In genomic region chr10:84204122-84204521, GRCh38 we compare ENCODE assay signal across 8 cellular contexts. TPM values are rescaled to one million over a fixed set of nuclear protein-coding genes. Genes with fewer than 3 reads are reported as not detected.
DNase-seq lines count a peak whose midpoint lies in the region; ATAC-seq, FAIRE-seq and TF ChIP-seq lines count a peak whose summit lies in the region.

No MANE protein-coding gene starts in this region.

- no peak overlapping the region for H3K27ac Mint-ChIP-seq in effector memory CD8-positive, alpha-beta T cell
- H3K27ac Mint-ChIP-seq in naive thymus-derived CD8-positive, alpha-beta T cell: no peak overlapping the region
- H3K27ac Mint-ChIP-seq in CD4-positive, alpha-beta T cell: no peak overlapping the region

- H3K36me3 Mint-ChIP-seq in effector memory CD8-positive, alpha-beta T cell (ENCODE audit: insufficient read depth): no peaks in the 10 kb centered on the region
- H3K36me3 Mint-ChIP-seq in naive thymus-derived CD8-positive, alpha-beta T cell: no peaks in the 10 kb centered on the region
- no peaks in the 10 kb centered on the region for H3K36me3 Mint-ChIP-seq in CD4-positive, alpha-beta T cell (ENCODE audit: low read depth)

- no peaks in the 10 kb centered on the region for H3K27me3 Mint-ChIP-seq in effector memory CD8-positive, alpha-beta T cell
- peaks cover 3 to 13% (median 7%) of the 10 kb centered on the region in 5 donors for H3K27me3 Mint-ChIP-seq in naive thymus-derived CD8-positive, alpha-beta T cell
- H3K27me3 Mint-ChIP-seq in CD4-positive, alpha-beta T cell: peaks cover 15% of the 10 kb centered on the region

- peaks cover 5 to 7% of the 10 kb centered on the region in 2 donors for H3K4me1 Mint-ChIP-seq in effector memory CD8-positive, alpha-beta T cell (ENCODE audit: low read depth in 2 of 2)
- H3K4me1 Mint-ChIP-seq in naive thymus-derived CD8-positive, alpha-beta T cell: peaks cover 0 to 4% (median 2%) of the 10 kb centered on the region in 4 donors
- no peaks in the 10 kb centered on the region for H3K4me1 Mint-ChIP-seq in CD4-positive, alpha-beta T cell (ENCODE audit: low read depth)

- intact Hi-C loops in CD4-positive, alpha-beta T cell (cut with DNase I, micrococcal nuclease): no loop called here

- H3K9me3 Mint-ChIP-seq in effector memory CD8-positive, alpha-beta T cell: no peaks in the 10 kb centered on the region
- no peaks in the 10 kb centered on the region for H3K9me3 Mint-ChIP-seq in naive thymus-derived CD8-positive, alpha-beta T cell
- H3K9me3 Mint-ChIP-seq in CD4-positive, alpha-beta T cell: no peaks in the 10 kb centered on the region

- CTCF ChIA-PET in AG04450 (lab: Charles Lee): no interaction called here
- CTCF ChIA-PET in CD4-positive, alpha-beta T cell (lab: Charles Lee): no interaction called here

- no peak overlapping the region for H3K27ac ChIP-seq in AG04450 (ENCODE audit: low read depth, low read length)
- no peak overlapping the region for H3K27ac ChIP-seq in CD4-positive, alpha-beta T cell (ENCODE audit: low read depth, low read length)

- peaks cover 2% of the 10 kb centered on the region for H3K27me3 ChIP-seq in AG04450 (ENCODE audit: control insufficient read depth, insufficient read depth, low read length)
- no peaks in the 10 kb centered on the region for H3K27me3 ChIP-seq in CD4-positive, alpha-beta T cell (ENCODE audit: control insufficient read depth, insufficient read depth, low read length)

- no peak overlapping the region for H3K4me3 Mint-ChIP-seq in effector memory CD8-positive, alpha-beta T cell
- H3K4me3 Mint-ChIP-seq in naive thymus-derived CD8-positive, alpha-beta T cell: no peak overlapping the region
- H3K4me3 Mint-ChIP-seq in CD4-positive, alpha-beta T cell: no peak overlapping the region

- no peak for FAIRE-seq in HTR-8/SVneo (lab: Jason Lieb, UNC)

- no peak overlapping the region for H3K4me3 ChIP-seq in AG04450 (ENCODE audit: low read depth, low read length)

- POLR2A ChIA-PET in AG04450 (lab: Yijun Ruan, JAX): no interaction called here
- POLR2A ChIA-PET in naive thymus-derived CD8-positive, alpha-beta T cell (lab: Charles Lee): no interaction called here
- POLR2A ChIA-PET in CD4-positive, alpha-beta T cell (lab: Charles Lee): no interaction called here

- peak; percentile 27 for TF ChIP-seq CTCF in AG04450 (IDR thresholded peaks at IDR 0.05; ENCODE audit: low read depth, low read length)
- no peak for TF ChIP-seq CTCF in CD4-positive, alpha-beta T cell (IDR thresholded peaks at IDR 0.05)

- DNase-seq in AG04450 (ENCODE audit: low read depth, low spot score) (no peak), HTR-8/SVneo (ENCODE audit: insufficient read length, low spot score) (no peak)
- DNase-seq in effector memory CD8-positive, alpha-beta T cell: no peak
- no peak for DNase-seq in activated CD8-positive, alpha-beta memory T cell treated with anti-CD3 and anti-CD28 coated beads for 24 hours
- DNase-seq in naive thymus-derived CD8-positive, alpha-beta T cell: no peak
- DNase-seq in CD4-positive, alpha-beta T cell: no peak

- H3K9me3 ChIP-seq in AG04450 (ENCODE audit: control insufficient read depth, insufficient read depth, low read length): no peaks in the 10 kb centered on the region
- H3K9me3 ChIP-seq in CD4-positive, alpha-beta T cell (ENCODE audit: control insufficient read depth, low read length): no peaks in the 10 kb centered on the region

- ATAC-seq in GM19324 (IDR thresholded peaks at IDR 0.05; ENCODE audit: low FRiP score, unreplicated experiment) (peak; percentile 67), HG03558 (IDR thresholded peaks at IDR 0.05; ENCODE audit: extremely low read depth, unreplicated experiment) (peak; percentile 53)
- ATAC-seq in effector memory CD8-positive, alpha-beta T cell (replicated peaks): peak; percentile 26
- no peak for ATAC-seq in naive thymus-derived CD8-positive, alpha-beta T cell
- ATAC-seq in CD4-positive, alpha-beta T cell (ENCODE audit: poor library complexity): no peak

RNA-seq across cellular contexts. Expression of gene CDHR1, which starts 9.8 kb away (rescaled TPM):
- polyA plus RNA-seq in AG04450 (2011; rRNA removed): not detected in 2 replicates
- polyA minus RNA-seq in AG04450 (2011; rRNA and poly(A)+ RNA removed): not detected in 2 replicates
- under 1 TPM; 0.29 to 0.80 TPM for total RNA-seq in naive thymus-derived CD8-positive, alpha-beta T cell
- polyA plus RNA-seq in naive thymus-derived CD8-positive, alpha-beta T cell: under 1 TPM; 0.16 to 0.43 (median 0.24) TPM
- total RNA-seq in CD4-positive, alpha-beta T cell: under 1 TPM; 0.74 to 0.92 TPM

RNA-seq across cellular contexts. Expression of gene LRIT2, which starts 21.2 kb away (rescaled TPM):
- not detected in 2 replicates for polyA plus RNA-seq in AG04450 (2011; rRNA removed)
- polyA minus RNA-seq in AG04450 (2011; rRNA and poly(A)+ RNA removed): not detected in 2 replicates
- total RNA-seq in naive thymus-derived CD8-positive, alpha-beta T cell: not detected
- polyA plus RNA-seq in naive thymus-derived CD8-positive, alpha-beta T cell: not detected
- total RNA-seq in CD4-positive, alpha-beta T cell: not detected

RNA-seq across cellular contexts. Expression of gene GPR15LG, which starts 30.5 kb away (rescaled TPM):
- polyA plus RNA-seq in AG04450 (2011; rRNA removed): not detected in 2 replicates
- polyA minus RNA-seq in AG04450 (2011; rRNA and poly(A)+ RNA removed): not detected in 2 replicates
- total RNA-seq in naive thymus-derived CD8-positive, alpha-beta T cell: not detected
- not detected for polyA plus RNA-seq in naive thymus-derived CD8-positive, alpha-beta T cell
- not detected for total RNA-seq in CD4-positive, alpha-beta T cell

RNA-seq across cellular contexts. Expression of gene LRIT1, which starts 37.2 kb away (rescaled TPM):
- polyA plus RNA-seq in AG04450 (2011; rRNA removed): not detected in 2 replicates
- not detected in 2 replicates for polyA minus RNA-seq in AG04450 (2011; rRNA and poly(A)+ RNA removed)
- not detected for total RNA-seq in naive thymus-derived CD8-positive, alpha-beta T cell
- not detected for polyA plus RNA-seq in naive thymus-derived CD8-positive, alpha-beta T cell
- not detected for total RNA-seq in CD4-positive, alpha-beta T cell

RNA-seq across cellular contexts. Expression of gene RGR, which starts 40.7 kb away (rescaled TPM):
- not detected in 2 replicates for polyA plus RNA-seq in AG04450 (2011; rRNA removed)
- polyA minus RNA-seq in AG04450 (2011; rRNA and poly(A)+ RNA removed): not detected in 2 replicates
- total RNA-seq in naive thymus-derived CD8-positive, alpha-beta T cell: not detected
- not detected for polyA plus RNA-seq in naive thymus-derived CD8-positive, alpha-beta T cell
- total RNA-seq in CD4-positive, alpha-beta T cell: not detected

Comparison
In these comparisons a context has a peak if more than half of its experiments do, and no peak if none do; other contexts are left out.
1. ATAC-seq: peak in GM19324 (single experiment), HG03558 (single experiment) and effector memory CD8-positive, alpha-beta T cell (single experiment); none in naive thymus-derived CD8-positive, alpha-beta T cell (0 of 2) and CD4-positive, alpha-beta T cell (single experiment).